In the genomic region with DNA sequence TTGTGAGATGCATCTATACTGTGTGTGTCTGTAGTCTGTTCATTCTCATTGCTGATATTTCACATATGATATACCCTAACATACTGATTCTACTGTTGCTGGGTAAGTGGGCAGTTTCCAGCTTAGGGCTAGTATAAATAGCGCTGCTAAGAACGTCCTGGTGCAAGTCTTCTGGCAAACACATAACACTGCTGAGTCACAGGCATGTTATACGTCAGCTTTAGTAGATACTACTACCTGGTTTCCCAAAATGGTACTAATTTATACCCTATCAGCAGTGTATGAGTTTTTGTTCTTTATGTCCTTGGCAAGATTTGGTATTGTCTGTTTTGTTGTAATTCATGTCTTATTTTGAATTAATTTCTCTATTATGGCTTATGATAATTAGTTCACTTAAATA, we compare ENCODE assay signal across 1 cellular context.
TF ChIP-seq lines count a peak whose summit lies in the region.

No MANE protein-coding gene starts in this region.

TF ChIP-seq in A549, 52 proteins besides CTCF, POLR2A, EP300 and RAD21 (continued from another document):
- TF ChIP-seq, protein P1, sequence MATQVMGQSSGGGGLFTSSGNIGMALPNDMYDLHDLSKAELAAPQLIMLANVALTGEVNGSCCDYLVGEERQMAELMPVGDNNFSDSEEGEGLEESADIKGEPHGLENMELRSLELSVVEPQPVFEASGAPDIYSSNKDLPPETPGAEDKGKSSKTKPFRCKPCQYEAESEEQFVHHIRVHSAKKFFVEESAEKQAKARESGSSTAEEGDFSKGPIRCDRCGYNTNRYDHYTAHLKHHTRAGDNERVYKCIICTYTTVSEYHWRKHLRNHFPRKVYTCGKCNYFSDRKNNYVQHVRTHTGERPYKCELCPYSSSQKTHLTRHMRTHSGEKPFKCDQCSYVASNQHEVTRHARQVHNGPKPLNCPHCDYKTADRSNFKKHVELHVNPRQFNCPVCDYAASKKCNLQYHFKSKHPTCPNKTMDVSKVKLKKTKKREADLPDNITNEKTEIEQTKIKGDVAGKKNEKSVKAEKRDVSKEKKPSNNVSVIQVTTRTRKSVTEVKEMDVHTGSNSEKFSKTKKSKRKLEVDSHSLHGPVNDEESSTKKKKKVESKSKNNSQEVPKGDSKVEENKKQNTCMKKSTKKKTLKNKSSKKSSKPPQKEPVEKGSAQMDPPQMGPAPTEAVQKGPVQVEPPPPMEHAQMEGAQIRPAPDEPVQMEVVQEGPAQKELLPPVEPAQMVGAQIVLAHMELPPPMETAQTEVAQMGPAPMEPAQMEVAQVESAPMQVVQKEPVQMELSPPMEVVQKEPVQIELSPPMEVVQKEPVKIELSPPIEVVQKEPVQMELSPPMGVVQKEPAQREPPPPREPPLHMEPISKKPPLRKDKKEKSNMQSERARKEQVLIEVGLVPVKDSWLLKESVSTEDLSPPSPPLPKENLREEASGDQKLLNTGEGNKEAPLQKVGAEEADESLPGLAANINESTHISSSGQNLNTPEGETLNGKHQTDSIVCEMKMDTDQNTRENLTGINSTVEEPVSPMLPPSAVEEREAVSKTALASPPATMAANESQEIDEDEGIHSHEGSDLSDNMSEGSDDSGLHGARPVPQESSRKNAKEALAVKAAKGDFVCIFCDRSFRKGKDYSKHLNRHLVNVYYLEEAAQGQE (IDR thresholded peaks at IDR 0.05) = no peak
